In genomic region chr12:50567926-50568325, GRCh38 we compare ENCODE assay signal across 1 cellular context.
TF ChIP-seq lines count a peak whose summit lies in the region.

No MANE protein-coding gene starts in this region.

TF ChIP-seq in HepG2, 621 proteins besides CTCF, POLR2A, EP300 and RAD21 (continued from another document):
- TF ChIP-seq PAXIP1 (CRISPR knock-in tag; conservative IDR thresholded peaks at IDR 0.05) (0 out of 2 replicates have a peak, but pooled peaks have one; percentile 18), ZSCAN22 (CRISPR knock-in tag; IDR thresholded peaks at IDR 0.05) (no peak), TFE3 (CRISPR knock-in tag; IDR thresholded peaks at IDR 0.05) (no peak), ZNF264 (CRISPR knock-in tag; IDR thresholded peaks at IDR 0.05) (no peak), ZBTB49 (CRISPR knock-in tag; IDR thresholded peaks at IDR 0.05; ENCODE audit: borderline replicate concordance) (no peak), ZNF317 (CRISPR knock-in tag; IDR thresholded peaks at IDR 0.05) (peak; percentile 57; the same call in 1 of the 2 replicates), AHR (CRISPR knock-in tag; IDR thresholded peaks at IDR 0.05) (no peak), MAFF (IDR thresholded peaks at IDR 0.05; ENCODE audit: low read depth, low read length) (no peak)
- TF ChIP-seq, protein P1, sequence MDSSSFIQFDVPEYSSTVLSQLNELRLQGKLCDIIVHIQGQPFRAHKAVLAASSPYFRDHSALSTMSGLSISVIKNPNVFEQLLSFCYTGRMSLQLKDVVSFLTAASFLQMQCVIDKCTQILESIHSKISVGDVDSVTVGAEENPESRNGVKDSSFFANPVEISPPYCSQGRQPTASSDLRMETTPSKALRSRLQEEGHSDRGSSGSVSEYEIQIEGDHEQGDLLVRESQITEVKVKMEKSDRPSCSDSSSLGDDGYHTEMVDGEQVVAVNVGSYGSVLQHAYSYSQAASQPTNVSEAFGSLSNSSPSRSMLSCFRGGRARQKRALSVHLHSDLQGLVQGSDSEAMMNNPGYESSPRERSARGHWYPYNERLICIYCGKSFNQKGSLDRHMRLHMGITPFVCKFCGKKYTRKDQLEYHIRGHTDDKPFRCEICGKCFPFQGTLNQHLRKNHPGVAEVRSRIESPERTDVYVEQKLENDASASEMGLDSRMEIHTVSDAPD (CRISPR knock-in tag; IDR thresholded peaks at IDR 0.05): no peak
